Comparison of ENCODE assay signal across 10 cellular contexts in the genomic region with DNA sequence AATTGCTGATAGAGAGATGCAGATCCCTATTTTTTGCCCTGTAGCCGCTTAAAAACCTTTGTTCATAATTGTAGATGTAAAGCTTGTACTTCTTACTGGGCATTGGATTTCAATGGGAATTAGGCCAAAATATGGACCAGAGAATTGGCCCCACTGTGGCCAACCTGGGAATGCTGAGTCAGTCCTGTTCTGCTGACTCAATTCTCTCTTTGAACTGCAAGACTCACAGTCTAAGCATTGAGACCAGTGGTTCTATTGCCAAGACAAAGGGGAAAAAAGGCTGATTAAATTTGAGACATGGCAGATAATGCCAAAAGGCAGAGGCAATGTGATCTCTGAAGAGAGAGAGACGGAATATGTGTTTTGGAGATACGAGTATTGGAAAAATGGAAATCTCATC.
A peak's percentile ranks its signal among the peaks of the same experiment; 100 is the strongest.
DNase-seq lines count a peak whose midpoint lies in the region; ATAC-seq and TF ChIP-seq lines count a peak whose summit lies in the region.
"Had no signal": no experiment of that assay in that cellular context is flagged by ENCODE, and none has a peak within 500 bp of the region (broad histone marks: within the 10 kb centered on the region; RNA-seq: fewer than 3 reads in every experiment).

No MANE protein-coding gene starts in this region.

- peak overlapping the region; percentile 86; the same call in 1 of the 2 replicates for H2AK5ac ChIP-seq in IMR-90 (ENCODE audit: low read depth, low read length)

- no TSS peak for BruUV-seq in IMR-90 (replicated peaks; lab: Mats Ljungman, UMichigan)

- no peaks in the 10 kb centered on the region for H3K9me3 ChIP-seq in IMR-90 (ENCODE audit: control insufficient read depth, insufficient read depth, low read length)

- 80% methylated on average over 1 of the region's 3 CpGs; no CpG with 5 or more reads in 1 of the 2 experiments for WGBS in IMR-90 (ENCODE audit: extremely low coverage in 2 of 2, insufficient read length in 1 of 2), 2 experiments

- peak overlapping the region; percentile 11 to 51; a peak in 2 of 4 replicates for H4K8ac ChIP-seq in IMR-90 (ENCODE audit: low read depth in 2 of 2, low read length in 2 of 2)

- TF ChIP-seq CTCF in 22Rv1 (IDR thresholded peaks at IDR 0.05) = no peak
- no peak for TF ChIP-seq CTCF in IMR-90 (conservative IDR thresholded peaks at IDR 0.05; ENCODE audit: low read depth, low read length)
- TF ChIP-seq CTCF in coronary artery (IDR thresholded peaks at IDR 0.05) = no peak
- TF ChIP-seq CTCF in GM10248 (IDR thresholded peaks at IDR 0.05; ENCODE audit: control extremely low read depth, extremely low read depth, low read depth, missing control alignments) = no peak

- dilution Hi-C loops in IMR-90 (cut with HindIII; ENCODE audit: low sequenced_read_pairs, unreplicated experiment) = no loop called here

- H2BK20ac ChIP-seq in IMR-90 (ENCODE audit: low read depth, low read length) = peak overlapping the region; percentile 81

- peak overlapping the region; percentile 61; the same call in 1 of the 2 replicates for H4K5ac ChIP-seq in IMR-90 (ENCODE audit: low read depth, low read length)

- peaks cover 27% of the 10 kb centered on the region for H3K4me1 ChIP-seq in IMR-90 (ENCODE audit: control insufficient read depth, insufficient read depth, low read length)

- DNase-seq in IMR-90 (peak; percentile 71), coronary artery (ENCODE audit: low spot score) (no peak), myocyte (ENCODE audit: low read depth) (peak; percentile 37), SIG-M5 treated with dmso at 0.1 percent for 504 hours (lab: John Stamatoyannopoulos, UW; ENCODE audit: unreplicated experiment) (no peak), GM10248 (ENCODE audit: extremely low spot score) (no peak)
- DNase-seq: AML-193, NCI-H2081 had no signal

- in situ Hi-C loops in IMR-90 (cut with MboI; ENCODE audit: low sequenced_read_pairs) = loop anchor here (10.0 kb wide), 1 partner anchor 192 kb away; no protein-coding TSS in a partner anchor

- no peak overlapping the region for H3K4me2 ChIP-seq in IMR-90 (ENCODE audit: low read depth, low read length)

- H3K27me3 ChIP-seq in IMR-90 (ENCODE audit: control insufficient read depth, insufficient read depth, low read length) = no peaks in the 10 kb centered on the region

- no peak for TF ChIP-seq RAD21 in IMR-90 (IDR thresholded peaks at IDR 0.05; ENCODE audit: low read length)

- H3K9ac ChIP-seq in IMR-90 (ENCODE audit: low read depth, low read length) = no peak overlapping the region

- H3K79me1 ChIP-seq in IMR-90 (ENCODE audit: low read depth in 1 of 2, low read length in 2 of 2) = peaks cover 0 to 3% of the 10 kb centered on the region in 2 experiments; a peak in 1 of 4 replicates

- CTCF ChIA-PET in IMR-90 (lab: Yijun Ruan, JAX) (interaction anchor here (1.1 to 1.4 kb wide), 4 partner anchors 56 to 190 kb away, joined by 3 to 4 read pairs (median 3); no protein-coding TSS in a partner anchor), GM10248 (lab: Yijun Ruan, JAX) (interaction anchor here (0.8 to 7.6 kb wide), 19 partner anchors 8 to 414 kb away, joined by 3 to 133 read pairs (median 4); a partner anchor contains a TSS)

- H3K56ac ChIP-seq in IMR-90 (ENCODE audit: extremely low read depth, insufficient read depth, low read length) = peak overlapping the region; percentile 49; the same call in 1 of the 2 replicates

- H2BK120ac ChIP-seq in IMR-90 (ENCODE audit: low read depth, low read length) = peak overlapping the region; percentile 94

- H3K4me3 ChIP-seq in IMR-90 (ENCODE audit: insufficient read depth, low read depth, low read length) (no peak overlapping the region), coronary artery (no peak overlapping the region)

- H3K4ac ChIP-seq in IMR-90 (ENCODE audit: low read depth, low read length) = peak overlapping the region; percentile 82

- no peak overlapping the region for H2AK9ac ChIP-seq in IMR-90 (replicated peaks; ENCODE audit: low read depth, low read length, poor library complexity)

- POLR2A ChIA-PET in IMR-90 (lab: Charles Lee; ENCODE audit: unreplicated experiment) = no interaction called here
- POLR2A ChIA-PET in GM10248 (lab: Yijun Ruan, JAX) = no interaction called here

- H3K27ac ChIP-seq in 22Rv1 = peak overlapping the region; percentile 76
- H3K27ac ChIP-seq in IMR-90 (ENCODE audit: insufficient read depth, low read length) = no peak overlapping the region; the same call in 1 of the 2 replicates
- H3K27ac ChIP-seq in coronary artery = peak overlapping the region; percentile 78 to 94

- no peaks in the 10 kb centered on the region for H3K36me3 ChIP-seq in IMR-90 (ENCODE audit: control insufficient read depth, insufficient read depth, low read length)

- ATAC-seq in IMR-90 (ENCODE audit: low read depth) (no peak), GM18909 (IDR thresholded peaks at IDR 0.05; ENCODE audit: poor library complexity, unreplicated experiment) (no peak), GM21381 (IDR thresholded peaks at IDR 0.05; ENCODE audit: unreplicated experiment) (no peak)

- H3K9me1 ChIP-seq in IMR-90 (ENCODE audit: insufficient read depth, low read length) = peaks cover 32% of the 10 kb centered on the region

- H3K14ac ChIP-seq in IMR-90 (replicated peaks; ENCODE audit: low read depth, low read length) = peak overlapping the region; percentile 77

- H2BK15ac ChIP-seq in IMR-90 (ENCODE audit: low read depth, low read length) = peak overlapping the region; percentile 13; the same call in 1 of the 3 replicates

- peak overlapping the region; percentile 78; the same call in 1 of the 2 replicates for H4K91ac ChIP-seq in IMR-90 (ENCODE audit: insufficient read depth, low read depth, low read length)

- H4K20me1 ChIP-seq in IMR-90 (ENCODE audit: insufficient read depth, low read length) = peaks cover 10% of the 10 kb centered on the region; the same call in 1 of the 2 replicates

- H2BK5ac ChIP-seq in IMR-90 (ENCODE audit: low read depth, low read length, poor library complexity, severe bottlenecking) = peak overlapping the region; percentile 90

- peak overlapping the region; percentile 49; the same call in 1 of the 2 replicates for H3K23ac ChIP-seq in IMR-90 (ENCODE audit: low read depth, low read length)

- TF ChIP-seq POLR2A in IMR-90 (IDR thresholded peaks at IDR 0.05; ENCODE audit: low read depth, low read length) = no peak

- intact Hi-C loops in IMR-90 (cut with micrococcal nuclease) = loop anchor here (5.0 kb wide), 1 partner anchor 416 kb away; no protein-coding TSS in a partner anchor

- H2AFZ ChIP-seq in IMR-90 (replicated peaks; ENCODE audit: low read length, poor library complexity) = no peak overlapping the region

- H3K18ac ChIP-seq in IMR-90 (ENCODE audit: low read depth, low read length) = peak overlapping the region; percentile 71

TF ChIP-seq in IMR-90, 13 proteins besides CTCF, POLR2A, EP300 and RAD21:
- TF ChIP-seq RCOR1 (IDR thresholded peaks at IDR 0.05; ENCODE audit: insufficient replicate concordance, low read length) (no peak), SMC3 (IDR thresholded peaks at IDR 0.05; ENCODE audit: low read depth, low read length) (no peak), FOS (IDR thresholded peaks at IDR 0.05; ENCODE audit: low read depth, low read length) (peak; percentile 18; the same call in 1 of the 2 replicates), BHLHE40 (IDR thresholded peaks at IDR 0.05; ENCODE audit: low read depth, low read length) (no peak), CEBPB (IDR thresholded peaks at IDR 0.05; ENCODE audit: low read depth, low read length) (peak; percentile 25; the same call in 1 of the 2 replicates), RFX5 (IDR thresholded peaks at IDR 0.05; ENCODE audit: low read depth, low read length) (no peak), CHD1 (IDR thresholded peaks at IDR 0.05; ENCODE audit: low read depth, low read length) (no peak), MXI1 (IDR thresholded peaks at IDR 0.05; ENCODE audit: borderline replicate concordance, low read depth, low read length) (no peak), MAZ (IDR thresholded peaks at IDR 0.05; ENCODE audit: borderline replicate concordance, low read depth, low read length) (no peak), MAFK (IDR thresholded peaks at IDR 0.05; ENCODE audit: low read depth, low read length) (peak; percentile 93), NFE2L2 (IDR thresholded peaks at IDR 0.05; ENCODE audit: low read depth, low read length) (peak; percentile 62; the same call in 1 of the 2 replicates)
- TF ChIP-seq, protein P1, sequence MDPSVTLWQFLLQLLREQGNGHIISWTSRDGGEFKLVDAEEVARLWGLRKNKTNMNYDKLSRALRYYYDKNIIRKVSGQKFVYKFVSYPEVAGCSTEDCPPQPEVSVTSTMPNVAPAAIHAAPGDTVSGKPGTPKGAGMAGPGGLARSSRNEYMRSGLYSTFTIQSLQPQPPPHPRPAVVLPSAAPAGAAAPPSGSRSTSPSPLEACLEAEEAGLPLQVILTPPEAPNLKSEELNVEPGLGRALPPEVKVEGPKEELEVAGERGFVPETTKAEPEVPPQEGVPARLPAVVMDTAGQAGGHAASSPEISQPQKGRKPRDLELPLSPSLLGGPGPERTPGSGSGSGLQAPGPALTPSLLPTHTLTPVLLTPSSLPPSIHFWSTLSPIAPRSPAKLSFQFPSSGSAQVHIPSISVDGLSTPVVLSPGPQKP (IDR thresholded peaks at IDR 0.05; ENCODE audit: borderline replicate concordance, low read depth, low read length) = no peak
- TF ChIP-seq, protein P2, sequence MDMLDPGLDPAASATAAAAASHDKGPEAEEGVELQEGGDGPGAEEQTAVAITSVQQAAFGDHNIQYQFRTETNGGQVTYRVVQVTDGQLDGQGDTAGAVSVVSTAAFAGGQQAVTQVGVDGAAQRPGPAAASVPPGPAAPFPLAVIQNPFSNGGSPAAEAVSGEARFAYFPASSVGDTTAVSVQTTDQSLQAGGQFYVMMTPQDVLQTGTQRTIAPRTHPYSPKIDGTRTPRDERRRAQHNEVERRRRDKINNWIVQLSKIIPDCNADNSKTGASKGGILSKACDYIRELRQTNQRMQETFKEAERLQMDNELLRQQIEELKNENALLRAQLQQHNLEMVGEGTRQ (IDR thresholded peaks at IDR 0.05; ENCODE audit: low read depth, low read length) = no peak

Comparison
In these comparisons a context has a peak if more than half of its experiments do, and no peak if none do; other contexts are left out.
1. DNase-seq: peak in IMR-90 (single experiment) and myocyte (single experiment); none in coronary artery (single experiment), SIG-M5 treated with dmso at 0.1 percent for 504 hours (single experiment) and GM10248 (single experiment).